8 cellular contexts compared by ENCODE assay signal in genomic region chr7:101743995-101744360, GRCh38.
DNase-seq lines count a peak whose midpoint lies in the region; ATAC-seq and TF ChIP-seq lines count a peak whose summit lies in the region.

No MANE protein-coding gene starts in this region.

- H3K9ac ChIP-seq in ES-I3 (ENCODE audit: low read depth, low read length): peak overlapping the region; percentile 70
- no peak overlapping the region for H3K9ac ChIP-seq in neural progenitor cell

- no peak overlapping the region for H3K27ac ChIP-seq in neural progenitor cell

- H3F3A ChIP-seq in neural progenitor cell (ENCODE audit: low read depth): peaks cover 13% of the 10 kb centered on the region

- H3K4me3 ChIP-seq in LNCaP clone FGC (ENCODE audit: low read depth, low read length): peak overlapping the region; percentile 45; the same call in 1 of the 2 replicates
- peak overlapping the region; percentile 59 for H3K4me3 ChIP-seq in neural progenitor cell

- DNase-seq in LNCaP clone FGC (ENCODE audit: low read depth) (no peak), neural progenitor cell (ENCODE audit: low spot score) (peak; percentile 71), NCI-H1092 treated with DMSO at 0.1 percent for 48 hours (lab: John Stamatoyannopoulos, UW) (no peak)
- no peak for DNase-seq in central memory CD8-positive, alpha-beta T cell (ENCODE audit: low spot score in 2 of 2)
- DNase-seq in NK-92 treated with Interleukin-12 subunit alpha and Interleukin-12 subunit beta, amount 100 ng/mL, for 24 hours (lab: John Stamatoyannopoulos, UW): no peak
- DNase-seq in activated CD4-positive, CD25-positive, alpha-beta regulatory T cell treated with anti-CD3 and anti-CD28 coated beads, Interleukin-2, amount 50 U/mL, for 72 hours: no peak

- H3K27ac Mint-ChIP-seq in central memory CD8-positive, alpha-beta T cell (ENCODE audit: low read depth): no peak overlapping the region
- H3K27ac Mint-ChIP-seq in neural progenitor cell: no peak overlapping the region

- H3K9me3 ChIP-seq in ES-I3 (ENCODE audit: control insufficient read depth, insufficient read depth, low read length): no peaks in the 10 kb centered on the region
- no peaks in the 10 kb centered on the region for H3K9me3 ChIP-seq in neural progenitor cell (ENCODE audit: low read depth)

- H3K4me1 ChIP-seq in ES-I3 (ENCODE audit: insufficient read depth, low read length) (peaks cover 16% of the 10 kb centered on the region), neural progenitor cell (peaks cover 16% of the 10 kb centered on the region)

- peaks cover 17% of the 10 kb centered on the region for H3K27me3 Mint-ChIP-seq in central memory CD8-positive, alpha-beta T cell
- H3K27me3 Mint-ChIP-seq in neural progenitor cell (ENCODE audit: insufficient read depth, low read depth): no peaks in the 10 kb centered on the region

- ATAC-seq in central memory CD8-positive, alpha-beta T cell (replicated peaks; ENCODE audit: extremely low read depth, poor library complexity, severe bottlenecking): no peak
- ATAC-seq in HG03469 (IDR thresholded peaks at IDR 0.05; ENCODE audit: unreplicated experiment): no peak

- H3K4me3 Mint-ChIP-seq in central memory CD8-positive, alpha-beta T cell: peak overlapping the region; percentile 74
- H3K4me3 Mint-ChIP-seq in neural progenitor cell: peak overlapping the region; percentile 89

- TF ChIP-seq CTCF in LNCaP clone FGC (IDR thresholded peaks at IDR 0.05; ENCODE audit: control insufficient read depth, extremely low read depth, insufficient read depth) (no peak), neural progenitor cell (IDR thresholded peaks at IDR 0.05) (no peak)

- peak overlapping the region; percentile 87 for H3K4me2 ChIP-seq in neural progenitor cell

- peak overlapping the region; percentile 74 for H2AFZ ChIP-seq in neural progenitor cell (replicated peaks)

- H3K9me3 Mint-ChIP-seq in central memory CD8-positive, alpha-beta T cell: no peaks in the 10 kb centered on the region
- no peaks in the 10 kb centered on the region for H3K9me3 Mint-ChIP-seq in neural progenitor cell

- H4K20me1 ChIP-seq in neural progenitor cell (ENCODE audit: low read depth): no peaks in the 10 kb centered on the region

- peaks cover 9% of the 10 kb centered on the region for H3K27me3 ChIP-seq in neural progenitor cell

- H3K36me3 ChIP-seq in ES-I3 (ENCODE audit: insufficient read depth, low read length): no peaks in the 10 kb centered on the region
- H3K36me3 ChIP-seq in neural progenitor cell: no peaks in the 10 kb centered on the region

- peaks cover 4% of the 10 kb centered on the region for H3K4me1 Mint-ChIP-seq in central memory CD8-positive, alpha-beta T cell
- peaks cover 19% of the 10 kb centered on the region for H3K4me1 Mint-ChIP-seq in neural progenitor cell

- no peaks in the 10 kb centered on the region for H3K79me2 ChIP-seq in neural progenitor cell (ENCODE audit: low read depth)

- H3K36me3 Mint-ChIP-seq in central memory CD8-positive, alpha-beta T cell (ENCODE audit: insufficient read depth): no peaks in the 10 kb centered on the region
- no peaks in the 10 kb centered on the region for H3K36me3 Mint-ChIP-seq in neural progenitor cell
